ENCODE assay signal across 20 cellular contexts in genomic region chr3:76400141-76400540, GRCh38.
DNase-seq lines count a peak whose midpoint lies in the region; ATAC-seq lines count a peak whose summit lies in the region.
"Had no signal": no experiment of that assay in that cellular context is flagged by ENCODE, and none has a peak within 500 bp of the region (broad histone marks: within the 10 kb centered on the region; RNA-seq: fewer than 3 reads in every experiment).

No MANE protein-coding gene starts in this region.

- H3K9ac ChIP-seq in adipocyte (ENCODE audit: low read length) = no peak overlapping the region
- H3K9ac ChIP-seq: BLaER1 had no signal

- no peaks in the 10 kb centered on the region for H3K9me3 ChIP-seq in adipocyte (ENCODE audit: control insufficient read depth, low read length)

- DNase-seq in HT1080 (ENCODE audit: low read depth) (peak; percentile 26), adipocyte (ENCODE audit: low read depth) (peak; percentile 51), fibroblast of peridontal ligament (ENCODE audit: extremely low read depth) (peak; percentile 23), inferior parietal cortex (ENCODE audit: extremely low spot score) (no peak), activated T-cell treated with anti-CD3 and anti-CD28 coated beads for 4 hours (no peak)
- DNase-seq in activated naive CD4-positive, alpha-beta T cell treated with anti-CD3 and anti-CD28 coated beads, Interleukin-2, amount 50 U/mL, for 72 hours (ENCODE audit: low spot score in 2 of 2) = no peak
- DNase-seq: CD8-positive, alpha-beta T cell; DND-41; GF-D8; MV-4-11; NCI-H1417 treated with DMSO at 0.1 percent for 48 hours; NCI-H2029; NCI-H2171; NCI-H446 had no signal

- peaks cover 11% of the 10 kb centered on the region for H3K4me1 ChIP-seq in adipocyte (ENCODE audit: control insufficient read depth, insufficient read depth, low read length)

- H3K36me3 ChIP-seq in adipocyte (ENCODE audit: control insufficient read depth, insufficient read depth, low read length, severe bottlenecking) = no peaks in the 10 kb centered on the region
- H3K36me3 ChIP-seq: BLaER1 had no signal

- no peaks in the 10 kb centered on the region for H3K36me3 Mint-ChIP-seq in activated naive CD4-positive, alpha-beta T cell treated with anti-CD3 and anti-CD28 coated beads, Interleukin-2, amount 50 U/mL, for 72 hours
- H3K36me3 Mint-ChIP-seq: CD8-positive, alpha-beta T cell had no signal

- no peak for ATAC-seq in activated naive CD4-positive, alpha-beta T cell treated with anti-CD3 and anti-CD28 coated beads, Interleukin-2, amount 50 U/mL, for 72 hours
- no peak for ATAC-seq in HG03439 (IDR thresholded peaks at IDR 0.05; ENCODE audit: unreplicated experiment)
- ATAC-seq: CD8-positive, alpha-beta T cell; HCT116; K562; Right ventricle myocardium inferior had no signal

- H3K27ac Mint-ChIP-seq in activated naive CD4-positive, alpha-beta T cell treated with anti-CD3 and anti-CD28 coated beads, Interleukin-2, amount 50 U/mL, for 72 hours = no peak overlapping the region
- H3K27ac Mint-ChIP-seq: CD8-positive, alpha-beta T cell had no signal

- H3K27me3 ChIP-seq in adipocyte (replicated peaks; ENCODE audit: control insufficient read depth, insufficient read depth, low read length) = no peaks in the 10 kb centered on the region
- H3K27me3 ChIP-seq: BLaER1 had no signal

- H3K4me3 ChIP-seq in adipocyte (ENCODE audit: low read length) = peak overlapping the region; percentile 59
- H3K4me3 ChIP-seq: BLaER1, K562, SK-N-MC had no signal

- peaks cover 11 to 15% of the 10 kb centered on the region in 2 donors for H3K9me3 Mint-ChIP-seq in activated naive CD4-positive, alpha-beta T cell treated with anti-CD3 and anti-CD28 coated beads, Interleukin-2, amount 50 U/mL, for 72 hours

Comparison
In these comparisons a context has a peak if more than half of its experiments do, and no peak if none do; other contexts are left out.
1. DNase-seq: peak in HT1080 (single experiment), adipocyte (single experiment) and fibroblast of peridontal ligament (single experiment); none in inferior parietal cortex (single experiment), activated naive CD4-positive, alpha-beta T cell treated with anti-CD3 and anti-CD28 coated beads, Interleukin-2, amount 50 U/mL, for 72 hours (0 of 2) and activated T-cell treated with anti-CD3 and anti-CD28 coated beads for 4 hours (single experiment).